ENCODE assay signal across 18 cellular contexts in the genomic region with DNA sequence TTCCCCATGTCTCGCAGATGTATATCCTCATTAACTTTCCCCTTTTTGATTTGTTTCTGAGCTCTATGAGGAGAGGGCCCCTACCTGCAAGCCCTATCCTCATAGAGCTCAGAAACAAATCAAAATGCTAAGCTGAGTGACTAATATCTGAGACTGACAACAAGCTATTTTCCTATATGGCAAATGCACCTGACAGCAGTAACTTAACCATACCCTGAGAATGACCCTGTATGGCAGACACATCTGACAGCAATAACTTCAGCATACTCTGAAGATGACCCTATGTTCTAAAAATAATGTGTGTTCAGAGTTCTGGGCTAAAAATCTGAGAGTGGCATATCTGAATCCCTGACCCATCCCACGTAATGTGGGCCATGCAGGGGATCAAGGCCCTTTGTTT.
"Had no signal": no experiment of that assay in that cellular context is flagged by ENCODE, and none has a peak within 500 bp of the region (broad histone marks: within the 10 kb centered on the region; RNA-seq: fewer than 3 reads in every experiment).

No MANE protein-coding gene starts in this region.

- H3K4me3 ChIP-seq: coronary artery, dorsolateral prefrontal cortex, gastroesophageal sphincter, heart left ventricle, left lung, lower lobe of right lung had no signal

- H3K27ac ChIP-seq: coronary artery, dorsolateral prefrontal cortex, epithelial cell of prostate, foreskin keratinocyte, gastroesophageal sphincter, heart left ventricle, left lung, lower lobe of right lung had no signal

- H3K4me1 ChIP-seq: foreskin keratinocyte, gastroesophageal sphincter, heart left ventricle, left lung, lower lobe of right lung had no signal

- H3K9me3 ChIP-seq: gastroesophageal sphincter, heart left ventricle, left lung, lower lobe of right lung had no signal

- ATAC-seq: esophagus mucosa, foreskin keratinocyte, gastroesophageal sphincter, heart left ventricle, left cardiac atrium, left lung, left ventricle myocardium superior, lower lobe of right lung had no signal

- H3K36me3 ChIP-seq: gastroesophageal sphincter, heart left ventricle, left lung, lower lobe of right lung had no signal

- DNase-seq: dermis blood vessel endothelial cell; dorsolateral prefrontal cortex; effector CD4-positive, alpha-beta T cell; effector memory CD4-positive, alpha-beta T cell; erythroblast; foreskin keratinocyte; heart left ventricle; hippocampal formation; left cardiac atrium; left lung; left ventricle myocardium superior; lower lobe of right lung; mesenchymal stem cell; midbrain had no signal

- H3K27me3 ChIP-seq: dorsolateral prefrontal cortex, gastroesophageal sphincter, heart left ventricle, left lung had no signal
